ENCODE assay signal across 17 cellular contexts in the genomic region with DNA sequence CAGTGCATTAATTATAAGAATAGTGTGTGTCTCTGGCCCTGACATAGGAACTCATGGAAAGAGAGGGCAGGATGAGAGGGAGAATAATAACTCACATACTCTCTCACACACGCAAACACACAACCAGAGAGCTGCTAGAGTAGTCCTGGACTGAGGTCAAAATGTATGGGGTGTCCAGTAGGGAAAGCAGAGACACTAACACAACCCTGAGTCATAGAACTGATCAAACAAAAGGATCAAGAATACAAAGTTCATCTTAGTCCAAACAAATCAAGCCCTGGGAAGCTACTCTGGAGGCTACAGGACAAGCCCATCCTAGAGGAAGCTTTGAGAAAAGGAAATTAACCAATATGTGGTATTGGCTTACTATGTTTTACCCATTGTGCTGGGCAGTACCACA.
"Had no signal": no experiment of that assay in that cellular context is flagged by ENCODE, and none has a peak within 500 bp of the region (broad histone marks: within the 10 kb centered on the region; RNA-seq: fewer than 3 reads in every experiment).

No MANE protein-coding gene starts in this region.

- H3K27me3 ChIP-seq: gastrocnemius medialis, heart right ventricle, left lung, neural progenitor cell, ovary, right atrium auricular region had no signal

- DNase-seq: effector CD4-positive, alpha-beta T cell; gastrocnemius medialis; heart right ventricle; islet precursor cell; left lung; lower lobe of right lung; natural killer cell; nucleus accumbens; ovary; small intestine; stimulated activated CD4-positive, alpha-beta T cell treated with anti-CD3 and anti-CD28 coated beads, Interleukin-12 subunit alpha, Interleukin-12 subunit beta, amount 100 ng/mL, for 4 hours; stimulated activated naive CD4-positive, alpha-beta T cell; trophoblast cell had no signal

- H3K27ac Mint-ChIP-seq: memory B cell, mesothelial cell of epicardium, natural killer cell, neural progenitor cell had no signal

- H3K9me3 ChIP-seq: gastrocnemius medialis, lower lobe of right lung, ovary had no signal

- ATAC-seq: gastrocnemius medialis, heart right ventricle, left lung, lower lobe of right lung, natural killer cell had no signal

- H3K27me3 Mint-ChIP-seq: memory B cell had no signal

- H3K27ac ChIP-seq: gastrocnemius medialis, heart right ventricle, left lung, lower lobe of right lung, neural progenitor cell, ovary, right atrium auricular region had no signal

- H3K4me3 ChIP-seq: gastrocnemius medialis, heart right ventricle, left lung, lower lobe of right lung, neural progenitor cell, ovary, right atrium auricular region had no signal

- H3K36me3 Mint-ChIP-seq: memory B cell, natural killer cell, neural progenitor cell had no signal

- H3K4me3 Mint-ChIP-seq: memory B cell, mesothelial cell of epicardium, natural killer cell, neural progenitor cell had no signal

- H3K4me1 Mint-ChIP-seq: memory B cell, natural killer cell, neural progenitor cell had no signal
